In the genomic region with DNA sequence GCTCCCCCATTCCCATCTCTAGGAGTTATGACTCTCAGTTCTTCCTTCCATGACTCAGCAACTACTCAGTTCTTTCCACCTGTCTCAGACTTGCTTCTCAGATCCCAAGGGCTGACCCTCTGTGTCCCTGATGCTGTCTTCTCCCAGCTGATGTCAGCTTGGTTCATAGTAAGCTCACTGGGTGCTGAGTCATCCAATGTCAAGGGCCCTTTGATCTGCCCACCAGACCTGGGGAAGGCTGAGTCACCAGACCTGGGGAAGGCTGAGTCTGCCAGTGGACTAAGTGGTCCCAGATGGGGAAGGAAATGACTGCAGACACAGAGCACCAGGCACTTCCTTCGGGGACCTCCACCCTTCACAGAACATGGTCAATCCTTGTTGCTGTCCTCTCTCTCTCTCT, we compare ENCODE assay signal across 8 cellular contexts.
DNase-seq lines count a peak whose midpoint lies in the region; ATAC-seq and TF ChIP-seq lines count a peak whose summit lies in the region.

No MANE protein-coding gene starts in this region.

- ATAC-seq in GM18517 (IDR thresholded peaks at IDR 0.05; ENCODE audit: unreplicated experiment) = no peak

- no peaks in the 10 kb centered on the region for H3K36me3 Mint-ChIP-seq in stimulated activated naive CD8-positive, alpha-beta T cell treated with anti-CD3 and anti-CD28 coated beads, Interleukin-15, Interleukin-2, amounts not matched to agents 100 ng/mL and 50 ng/mL, for 24 hours (ENCODE audit: low read depth)

- H3K36me3 ChIP-seq in MG63 = no peaks in the 10 kb centered on the region

- H3K9me3 ChIP-seq in MG63 = no peaks in the 10 kb centered on the region

- H3K27ac Mint-ChIP-seq in stimulated activated naive CD8-positive, alpha-beta T cell treated with anti-CD3 and anti-CD28 coated beads, Interleukin-15, Interleukin-2, amounts not matched to agents 100 ng/mL and 50 ng/mL, for 24 hours = peak overlapping the region; percentile 34

- TF ChIP-seq CTCF in GM10266 (IDR thresholded peaks at IDR 0.05; ENCODE audit: control insufficient read depth, insufficient read depth, low read depth, missing control alignments) = no peak

- H3K4me1 Mint-ChIP-seq in stimulated activated naive CD8-positive, alpha-beta T cell treated with anti-CD3 and anti-CD28 coated beads, Interleukin-15, Interleukin-2, amounts not matched to agents 100 ng/mL and 50 ng/mL, for 24 hours (ENCODE audit: low read depth) = peaks cover 18% of the 10 kb centered on the region

- H3K27me3 Mint-ChIP-seq in stimulated activated naive CD8-positive, alpha-beta T cell treated with anti-CD3 and anti-CD28 coated beads, Interleukin-15, Interleukin-2, amounts not matched to agents 100 ng/mL and 50 ng/mL, for 24 hours = no peaks in the 10 kb centered on the region

- no peak overlapping the region for H3K4me3 ChIP-seq in MG63

- DNase-seq in GM10266 (ENCODE audit: extremely low spot score) (peak; percentile 17), MG63 (peak; percentile 89), activated T-cell treated with anti-CD3 and anti-CD28 coated beads for 24 hours (ENCODE audit: low read depth) (peak; percentile 63), iris pigment epithelial cell (ENCODE audit: low read depth) (peak; percentile 93), NCI-H69 (lab: John Stamatoyannopoulos, UW) (no peak), NCI-H1930 (lab: John Stamatoyannopoulos, UW) (no peak)

- peaks cover under 1% of the 10 kb centered on the region for H3K9me3 Mint-ChIP-seq in stimulated activated naive CD8-positive, alpha-beta T cell treated with anti-CD3 and anti-CD28 coated beads, Interleukin-15, Interleukin-2, amounts not matched to agents 100 ng/mL and 50 ng/mL, for 24 hours

- no peaks in the 10 kb centered on the region for H3K27me3 ChIP-seq in MG63

- H3K4me3 Mint-ChIP-seq in stimulated activated naive CD8-positive, alpha-beta T cell treated with anti-CD3 and anti-CD28 coated beads, Interleukin-15, Interleukin-2, amounts not matched to agents 100 ng/mL and 50 ng/mL, for 24 hours = no peak overlapping the region

Comparison
In these comparisons a context has a peak if more than half of its experiments do, and no peak if none do; other contexts are left out.
1. DNase-seq: peak in GM10266 (single experiment), MG63 (single experiment), activated T-cell treated with anti-CD3 and anti-CD28 coated beads for 24 hours (single experiment) and iris pigment epithelial cell (single experiment); none in NCI-H69 (single experiment) and NCI-H1930 (0 of 2).